Comparison of ENCODE assay signal across 9 cellular contexts in genomic region chr17:48483471-48484131, GRCh38. TPM values are rescaled to one million over a fixed set of nuclear protein-coding genes. Genes with fewer than 3 reads are reported as not detected.
DNase-seq lines count a peak whose midpoint lies in the region; ATAC-seq and TF ChIP-seq lines count a peak whose summit lies in the region.
"Had no signal": no experiment of that assay in that cellular context is flagged by ENCODE, and none has a peak within 500 bp of the region (broad histone marks: within the 10 kb centered on the region; RNA-seq: fewer than 3 reads in every experiment).

No MANE protein-coding gene starts in this region.

- peaks cover 6% of the 10 kb centered on the region for H3K27me3 Mint-ChIP-seq in activated CD4-positive, alpha-beta memory T cell treated with anti-CD3 and anti-CD28 coated beads for 36 hours

- TF ChIP-seq CTCF in kidney epithelial cell (IDR thresholded peaks at IDR 0.05; ENCODE audit: insufficient read depth, low read length, poor library complexity, severe bottlenecking) (no peak), left ventricle myocardium inferior (IDR thresholded peaks at IDR 0.05; ENCODE audit: borderline replicate concordance) (no peak)

- no peaks in the 10 kb centered on the region for H3K4me1 ChIP-seq in left ventricle myocardium inferior

- DNase-seq in GM04504 (ENCODE audit: low read depth), result peak; percentile 97
- DNase-seq in LHCN-M2 (ENCODE audit: low read depth), result peak; percentile 100
- DNase-seq in activated CD4-positive, alpha-beta memory T cell treated with anti-CD3 and anti-CD28 coated beads for 36 hours, result peak; percentile 67
- peak; percentile 99 for DNase-seq in kidney epithelial cell (ENCODE audit: low read depth)
- DNase-seq in left ventricle myocardium inferior, result no peak
- DNase-seq in activated CD4-positive, CD25-positive, alpha-beta regulatory T cell treated with anti-CD3 and anti-CD28 coated beads, Interleukin-2, amount 50 U/mL, for 72 hours, result no peak

- peaks cover 22% of the 10 kb centered on the region for H3K4me1 Mint-ChIP-seq in activated CD4-positive, alpha-beta memory T cell treated with anti-CD3 and anti-CD28 coated beads for 36 hours (ENCODE audit: low read depth)

- CTCF ChIA-PET in activated CD4-positive, alpha-beta memory T cell treated with anti-CD3 and anti-CD28 coated beads for 36 hours (lab: Charles Lee), result interaction anchor here (0.6 to 1.0 kb wide), 7 partner anchors 8 to 195 kb away, joined by 3 to 5 read pairs (median 4); no protein-coding TSS in a partner anchor

- no peaks in the 10 kb centered on the region for H3K36me3 Mint-ChIP-seq in activated CD4-positive, alpha-beta memory T cell treated with anti-CD3 and anti-CD28 coated beads for 36 hours

- no peaks in the 10 kb centered on the region for H3K27me3 ChIP-seq in kidney epithelial cell (ENCODE audit: control insufficient read depth, insufficient read depth, low read length)
- peaks cover 96% of the 10 kb centered on the region for H3K27me3 ChIP-seq in left ventricle myocardium inferior (ENCODE audit: low read depth)

- no peak overlapping the region for H3K4me3 Mint-ChIP-seq in activated CD4-positive, alpha-beta memory T cell treated with anti-CD3 and anti-CD28 coated beads for 36 hours

- ATAC-seq in HG03457 (IDR thresholded peaks at IDR 0.05; ENCODE audit: unreplicated experiment) (no peak), GM19351 (IDR thresholded peaks at IDR 0.05; ENCODE audit: unreplicated experiment) (no peak)

- H3K27ac Mint-ChIP-seq in activated CD4-positive, alpha-beta memory T cell treated with anti-CD3 and anti-CD28 coated beads for 36 hours, result peak overlapping the region; percentile 30

- no peak overlapping the region for H3K27ac ChIP-seq in left ventricle myocardium inferior (replicated peaks)

- intact Hi-C loops in activated CD4-positive, alpha-beta memory T cell treated with anti-CD3 and anti-CD28 coated beads for 36 hours (cut with micrococcal nuclease), result loop anchor here (10.0 kb wide), 1 partner anchor 149 kb away; no protein-coding TSS in a partner anchor
- intact Hi-C loops in left ventricle myocardium inferior (cut with micrococcal nuclease), result no loop called here

- no peaks in the 10 kb centered on the region for H3K36me3 ChIP-seq in kidney epithelial cell (ENCODE audit: control insufficient read depth, insufficient read depth, low read length)
- no peaks in the 10 kb centered on the region for H3K36me3 ChIP-seq in left ventricle myocardium inferior

- POLR2A ChIA-PET in activated CD4-positive, alpha-beta memory T cell treated with anti-CD3 and anti-CD28 coated beads for 36 hours (lab: Charles Lee), result no interaction called here

- no peak overlapping the region for H3K4me3 ChIP-seq in kidney epithelial cell (ENCODE audit: low read depth, low read length)
- H3K4me3 ChIP-seq in left ventricle myocardium inferior, result no peak overlapping the region
- H3K4me3 ChIP-seq: lung had no signal

- H3K9me3 ChIP-seq in left ventricle myocardium inferior (replicated peaks), result no peaks in the 10 kb centered on the region

- no peaks in the 10 kb centered on the region for H3K9me3 Mint-ChIP-seq in activated CD4-positive, alpha-beta memory T cell treated with anti-CD3 and anti-CD28 coated beads for 36 hours

RNA-seq across cellular contexts. Expression of gene HOXB1, which starts 47.2 kb away (rescaled TPM):
- total RNA-seq in LHCN-M2 (2014; rRNA removed), result not detected in 2 replicates
- not detected for polyA plus RNA-seq in LHCN-M2 (2012)
- total RNA-seq in activated CD4-positive, alpha-beta memory T cell treated with anti-CD3 and anti-CD28 coated beads for 36 hours, result not detected
- total RNA-seq in kidney epithelial cell, result not detected in 2 replicates
- total RNA-seq in left ventricle myocardium inferior, result not detected
- total RNA-seq: lung had no signal
- polyA plus RNA-seq: lung had no signal

RNA-seq across cellular contexts. Expression of gene SKAP1, which starts 53.6 kb away (rescaled TPM):
- total RNA-seq in LHCN-M2 (2014; rRNA removed) (0.17 TPM in 1 of 2 replicates, not detected in the other), kidney epithelial cell (3.6 and 5.6 TPM in 2 replicates), left ventricle myocardium inferior (0.27 TPM)
- 0.81 TPM for polyA plus RNA-seq in LHCN-M2 (2012)
- 10 to 100 TPM; 71.7 to 77.6 TPM for total RNA-seq in activated CD4-positive, alpha-beta memory T cell treated with anti-CD3 and anti-CD28 coated beads for 36 hours

Comparison
In these comparisons a context has a peak if more than half of its experiments do, and no peak if none do; other contexts are left out.
1. DNase-seq: peak in GM04504 (single experiment), LHCN-M2 (single experiment), activated CD4-positive, alpha-beta memory T cell treated with anti-CD3 and anti-CD28 coated beads for 36 hours (single experiment) and kidney epithelial cell (single experiment); none in left ventricle myocardium inferior (single experiment) and activated CD4-positive, CD25-positive, alpha-beta regulatory T cell treated with anti-CD3 and anti-CD28 coated beads, Interleukin-2, amount 50 U/mL, for 72 hours (single experiment).
2. RNA of gene SKAP1, which starts 53.6 kb away (total RNA-seq): 71.7 to 77.6 TPM in activated CD4-positive, alpha-beta memory T cell treated with anti-CD3 and anti-CD28 coated beads for 36 hours; 3.6 to 5.6 TPM in kidney epithelial cell, 0.27 TPM in left ventricle myocardium inferior (single experiment) and 0.17 TPM in LHCN-M2; every median in the first group is over 10 times any median in the second.